Comparison of ENCODE assay signal across 2 cellular contexts in the genomic region with DNA sequence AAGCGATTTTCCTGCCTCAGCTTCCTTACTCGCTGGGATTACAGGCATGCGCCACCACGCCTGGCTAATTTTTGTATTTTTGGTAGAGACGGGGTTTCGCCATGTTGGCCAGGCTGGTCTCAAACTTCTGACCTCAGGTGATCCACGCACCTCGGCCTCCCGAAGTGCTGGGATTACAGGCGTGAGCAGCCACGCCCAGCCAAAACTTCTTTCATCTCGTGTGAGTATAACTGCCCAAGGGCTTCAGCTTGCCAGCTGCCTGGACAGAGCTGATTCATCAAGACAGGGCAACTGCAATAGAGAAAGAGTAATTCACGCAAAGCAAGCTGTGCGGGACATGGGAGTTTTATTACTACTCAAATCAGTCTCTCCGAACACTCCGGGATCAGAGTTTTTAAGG. TPM values are rescaled to one million over a fixed set of nuclear protein-coding genes. Genes with fewer than 3 reads are reported as not detected.
"Had no signal": no experiment of that assay in that cellular context is flagged by ENCODE, and none has a peak within 500 bp of the region (broad histone marks: within the 10 kb centered on the region; RNA-seq: fewer than 3 reads in every experiment).

No MANE protein-coding gene starts in this region.

RNA-seq across cellular contexts. Expression of a gene that starts 57.4 kb away (rescaled TPM):
- total RNA-seq: GM23248, H4 had no signal
- polyA plus RNA-seq: GM23248 had no signal
